Comparison of ENCODE assay signal across 8 cellular contexts in genomic region chr20:35699914-35700624, GRCh38. TPM values are rescaled to one million over a fixed set of nuclear protein-coding genes. Genes with fewer than 3 reads are reported as not detected.
DNase-seq lines count a peak whose midpoint lies in the region; ATAC-seq lines count a peak whose summit lies in the region.

No MANE protein-coding gene starts in this region.

- peak overlapping the region; percentile 94 for H3K27ac Mint-ChIP-seq in activated T-helper 1 cell treated with anti-CD3 and anti-CD28 coated beads, Interleukin-12 subunit alpha, Interleukin-12 subunit beta, Interleukin-2, Interleukin-4 antibody, amounts not matched to agents 30 ng/mL and 10 ng/mL and 1 ng/mL, durations not matched to agents 14 hours and 24 hours and 36 hours

- peaks cover 23% of the 10 kb centered on the region for H3K4me1 ChIP-seq in stomach smooth muscle (ENCODE audit: control insufficient read depth, insufficient read depth, low read length)

- peaks cover 25 to 26% of the 10 kb centered on the region in 2 donors for H3K36me3 ChIP-seq in stomach smooth muscle (ENCODE audit: control insufficient read depth in 2 of 2, insufficient read depth in 2 of 2, low read length in 2 of 2)

- no peaks in the 10 kb centered on the region for H3K9me3 ChIP-seq in iPS-18c (ENCODE audit: control insufficient read depth, insufficient read depth, low read length)
- no peaks in the 10 kb centered on the region for H3K9me3 ChIP-seq in stomach smooth muscle (ENCODE audit: control insufficient read depth in 2 of 2, low read length in 2 of 2)

- peak overlapping the region; percentile 100 for H3K4me3 ChIP-seq in iPS-18c (ENCODE audit: insufficient read depth, low read depth, low read length)
- H3K4me3 ChIP-seq in stomach smooth muscle (ENCODE audit: low read length in 2 of 2) = peak overlapping the region; percentile 70 to 97

- intact Hi-C loops in activated T-helper 1 cell treated with anti-CD3 and anti-CD28 coated beads, Interleukin-12 subunit alpha, Interleukin-12 subunit beta, Interleukin-2, Interleukin-4 antibody, amounts not matched to agents 30 ng/mL and 10 ng/mL and 1 ng/mL, durations not matched to agents 14 hours and 24 hours and 36 hours (cut with micrococcal nuclease) = loop anchor here (1.0 to 5.0 kb wide), 9 partner anchors 13 to 254 kb away; partner anchors contain the start of genes CPNE1, ERGIC3, PHF20 and RBM12

- no peaks in the 10 kb centered on the region for H3K27me3 Mint-ChIP-seq in activated T-helper 1 cell treated with anti-CD3 and anti-CD28 coated beads, Interleukin-12 subunit alpha, Interleukin-12 subunit beta, Interleukin-2, Interleukin-4 antibody, amounts not matched to agents 30 ng/mL and 10 ng/mL and 1 ng/mL, durations not matched to agents 14 hours and 24 hours and 36 hours (ENCODE audit: insufficient read depth)

- peaks cover 49% of the 10 kb centered on the region for H3K36me3 Mint-ChIP-seq in activated T-helper 1 cell treated with anti-CD3 and anti-CD28 coated beads, Interleukin-12 subunit alpha, Interleukin-12 subunit beta, Interleukin-2, Interleukin-4 antibody, amounts not matched to agents 30 ng/mL and 10 ng/mL and 1 ng/mL, durations not matched to agents 14 hours and 24 hours and 36 hours (ENCODE audit: low read depth)

- H3K4me1 Mint-ChIP-seq in activated T-helper 1 cell treated with anti-CD3 and anti-CD28 coated beads, Interleukin-12 subunit alpha, Interleukin-12 subunit beta, Interleukin-2, Interleukin-4 antibody, amounts not matched to agents 30 ng/mL and 10 ng/mL and 1 ng/mL, durations not matched to agents 14 hours and 24 hours and 36 hours (ENCODE audit: low read depth) = peaks cover 38% of the 10 kb centered on the region

- peak overlapping the region; percentile 89 for H3K27ac ChIP-seq in stomach smooth muscle (ENCODE audit: low read length)

- H3K9ac ChIP-seq in stomach smooth muscle (ENCODE audit: low read length in 2 of 2) = peak overlapping the region; percentile 73 to 96

- peak; percentile 56 for DNase-seq in DMS 273 (lab: John Stamatoyannopoulos, UW; ENCODE audit: unreplicated experiment)
- no peak for DNase-seq in DMS 273 treated with DMSO at 0.1 percent for 48 hours (lab: John Stamatoyannopoulos, UW)
- no peak for DNase-seq in activated T-helper 1 cell treated with anti-CD3 and anti-CD28 coated beads, Interleukin-12 subunit alpha, Interleukin-12 subunit beta, Interleukin-2, Interleukin-4 antibody, amounts not matched to agents 30 ng/mL and 10 ng/mL and 1 ng/mL, durations not matched to agents 14 hours and 24 hours and 36 hours (ENCODE audit: low spot score)
- DNase-seq in stimulated activated CD4-positive, alpha-beta T cell treated with anti-CD3 and anti-CD28 coated beads, Interleukin-4, amount 100 ng/mL, for 4 hours = no peak

- H3K9me3 Mint-ChIP-seq in activated T-helper 1 cell treated with anti-CD3 and anti-CD28 coated beads, Interleukin-12 subunit alpha, Interleukin-12 subunit beta, Interleukin-2, Interleukin-4 antibody, amounts not matched to agents 30 ng/mL and 10 ng/mL and 1 ng/mL, durations not matched to agents 14 hours and 24 hours and 36 hours = no peaks in the 10 kb centered on the region

- ATAC-seq in GM21737 (IDR thresholded peaks at IDR 0.05; ENCODE audit: unreplicated experiment) (no peak), HG02763 (IDR thresholded peaks at IDR 0.05; ENCODE audit: unreplicated experiment) (no peak)

- H3K4me3 Mint-ChIP-seq in activated T-helper 1 cell treated with anti-CD3 and anti-CD28 coated beads, Interleukin-12 subunit alpha, Interleukin-12 subunit beta, Interleukin-2, Interleukin-4 antibody, amounts not matched to agents 30 ng/mL and 10 ng/mL and 1 ng/mL, durations not matched to agents 14 hours and 24 hours and 36 hours = peak overlapping the region; percentile 92

- H3K27me3 ChIP-seq in stomach smooth muscle (ENCODE audit: control insufficient read depth in 1 of 2, insufficient read depth in 2 of 2, low read length in 2 of 2) = no peaks in the 10 kb centered on the region

RNA-seq across cellular contexts. Expression of gene ROMO1, which starts 0.9 kb away (rescaled TPM):
- total RNA-seq in activated T-helper 1 cell treated with anti-CD3 and anti-CD28 coated beads, Interleukin-12 subunit alpha, Interleukin-12 subunit beta, Interleukin-2, Interleukin-4 antibody, amounts not matched to agents 30 ng/mL and 10 ng/mL and 1 ng/mL, durations not matched to agents 14 hours and 24 hours and 36 hours = 80.3 and 95.6 TPM in 2 replicates

RNA-seq across cellular contexts. Expression of gene NFS1, which starts 0.9 kb away (rescaled TPM):
- 35.7 and 36.2 TPM in 2 replicates for total RNA-seq in activated T-helper 1 cell treated with anti-CD3 and anti-CD28 coated beads, Interleukin-12 subunit alpha, Interleukin-12 subunit beta, Interleukin-2, Interleukin-4 antibody, amounts not matched to agents 30 ng/mL and 10 ng/mL and 1 ng/mL, durations not matched to agents 14 hours and 24 hours and 36 hours

RNA-seq across cellular contexts. Expression of gene CPNE1, which starts 35.4 kb away (rescaled TPM):
- 304 and 308 TPM in 2 replicates for total RNA-seq in activated T-helper 1 cell treated with anti-CD3 and anti-CD28 coated beads, Interleukin-12 subunit alpha, Interleukin-12 subunit beta, Interleukin-2, Interleukin-4 antibody, amounts not matched to agents 30 ng/mL and 10 ng/mL and 1 ng/mL, durations not matched to agents 14 hours and 24 hours and 36 hours

RNA-seq across cellular contexts. Expression of gene RBM12, which starts 35.4 kb away (rescaled TPM):
- 151 and 168 TPM in 2 replicates for total RNA-seq in activated T-helper 1 cell treated with anti-CD3 and anti-CD28 coated beads, Interleukin-12 subunit alpha, Interleukin-12 subunit beta, Interleukin-2, Interleukin-4 antibody, amounts not matched to agents 30 ng/mL and 10 ng/mL and 1 ng/mL, durations not matched to agents 14 hours and 24 hours and 36 hours

RNA-seq across cellular contexts. Expression of gene RBM39, which starts 42.0 kb away (rescaled TPM):
- total RNA-seq in activated T-helper 1 cell treated with anti-CD3 and anti-CD28 coated beads, Interleukin-12 subunit alpha, Interleukin-12 subunit beta, Interleukin-2, Interleukin-4 antibody, amounts not matched to agents 30 ng/mL and 10 ng/mL and 1 ng/mL, durations not matched to agents 14 hours and 24 hours and 36 hours = 349 and 357 TPM in 2 replicates
